In genomic region chr10:48697821-48698764, GRCh38 we compare ENCODE assay signal across 19 cellular contexts. TPM values are rescaled to one million over a fixed set of nuclear protein-coding genes. Genes with fewer than 3 reads are reported as not detected.
DNase-seq lines count a peak whose midpoint lies in the region; ATAC-seq and TF ChIP-seq lines count a peak whose summit lies in the region.
"Had no signal": no experiment of that assay in that cellular context is flagged by ENCODE, and none has a peak within 500 bp of the region (broad histone marks: within the 10 kb centered on the region; RNA-seq: fewer than 3 reads in every experiment).

No MANE protein-coding gene starts in this region.

- no peak overlapping the region for H3K4me3 ChIP-seq in GM06990 (replicated peaks; ENCODE audit: low read depth, low read length)
- H3K4me3 ChIP-seq in esophagus muscularis mucosa, result no peak overlapping the region
- H3K4me3 ChIP-seq in neuronal stem cell (ENCODE audit: low read length in 2 of 2), result no peak overlapping the region

- TF ChIP-seq CTCF in GM06990 (IDR thresholded peaks at IDR 0.05; ENCODE audit: insufficient read depth, low read length, poor library complexity, severe bottlenecking) (peak; percentile 48), GM13977 (IDR thresholded peaks at IDR 0.05; ENCODE audit: extremely low read depth, insufficient read depth, missing control alignments) (peak; percentile 26), esophagus muscularis mucosa (IDR thresholded peaks at IDR 0.05) (no peak), MCF 10A (IDR thresholded peaks at IDR 0.05; ENCODE audit: unreplicated experiment) (no peak)

- DNase-seq in GM06990 (ENCODE audit: extremely low read depth, insufficient read length) (no peak), GM13977 (ENCODE audit: low spot score) (no peak), esophagus muscularis mucosa (ENCODE audit: extremely low spot score) (peak; percentile 68), neuronal stem cell (ENCODE audit: low spot score) (no peak), MCF 10A (ENCODE audit: unreplicated experiment) (no peak)
- DNase-seq: AML-193; CD4-positive, CD25-positive, alpha-beta regulatory T cell; HCEC 1CT; IMR-90; MV-4-11; NCI-H1417 treated with DMSO at 0.1 percent for 48 hours; NCI-H2029; NCI-H524 had no signal

- H3K79me1 ChIP-seq in neuronal stem cell (ENCODE audit: low read depth, low read length), result no peaks in the 10 kb centered on the region

- no peaks in the 10 kb centered on the region for H3K4me1 Mint-ChIP-seq in MCF 10A (ENCODE audit: insufficient read depth, unreplicated experiment)
- H3K4me1 Mint-ChIP-seq: CD4-positive, CD25-positive, alpha-beta regulatory T cell had no signal

- H2BK5ac ChIP-seq in neuronal stem cell (ENCODE audit: low read length), result peak overlapping the region; percentile 21

- H2BK120ac ChIP-seq in neuronal stem cell (ENCODE audit: low read depth, low read length), result no peak overlapping the region

- H3K9me3 ChIP-seq in esophagus muscularis mucosa, result no peaks in the 10 kb centered on the region
- H3K9me3 ChIP-seq in neuronal stem cell (replicated peaks in 1 of 2; ENCODE audit: control insufficient read depth in 2 of 2, insufficient read depth in 1 of 2, low read depth in 1 of 2, low read length in 2 of 2), result no peaks in the 10 kb centered on the region

- in situ Hi-C loops in GM13977 (cut with MboI; ENCODE audit: low pct_unique_long_range_greater_than_20kb, low sequenced_read_pairs, unreplicated experiment), result no loop called here

- H2AFZ ChIP-seq in neuronal stem cell (ENCODE audit: low read length), result no peak overlapping the region

- H3K9me3 Mint-ChIP-seq in MCF 10A (ENCODE audit: unreplicated experiment), result no peaks in the 10 kb centered on the region
- H3K9me3 Mint-ChIP-seq: CD4-positive, CD25-positive, alpha-beta regulatory T cell had no signal

- H3K27me3 Mint-ChIP-seq in MCF 10A (ENCODE audit: insufficient read depth, unreplicated experiment), result peaks cover 66% of the 10 kb centered on the region

- BruUV-seq in MCF 10A (replicated peaks; lab: Mats Ljungman, UMichigan), result no TSS peak

- POLR2A ChIA-PET in MCF 10A (lab: Yijun Ruan, JAX), result no interaction called here

- no peak overlapping the region for H3K27ac ChIP-seq in esophagus muscularis mucosa (replicated peaks in 1 of 4)
- no peak overlapping the region for H3K27ac ChIP-seq in neuronal stem cell (replicated peaks; ENCODE audit: low read length)
- H3K27ac ChIP-seq: RWPE1 had no signal

- peak overlapping the region; percentile 68 for H3K23ac ChIP-seq in neuronal stem cell (ENCODE audit: low read depth, low read length, poor library complexity)

- WGBS in esophagus muscularis mucosa, result 88% methylated on average over 18 of the region's 19 CpGs
- no CpG with 5 or more reads among the region's 19 CpGs for WGBS in neuronal stem cell (ENCODE audit: extremely low coverage in 2 of 2, insufficient read length in 2 of 2, insufficient replicate concordance in 1 of 2), 2 donors

- ATAC-seq in HG02852 (IDR thresholded peaks at IDR 0.05; ENCODE audit: unreplicated experiment), result no peak
- no peak for ATAC-seq in GM21825 (IDR thresholded peaks at IDR 0.05; ENCODE audit: unreplicated experiment)

- H2BK12ac ChIP-seq in neuronal stem cell (ENCODE audit: low read length), result no peak overlapping the region

- intact Hi-C loops in esophagus muscularis mucosa (cut with DNase I), result no loop called here
- intact Hi-C loops in MCF 10A (cut with micrococcal nuclease), result no loop called here

- no peak overlapping the region for H4K8ac ChIP-seq in neuronal stem cell (ENCODE audit: low read depth, low read length)

- no peak overlapping the region for H3K27ac Mint-ChIP-seq in MCF 10A (ENCODE audit: low read depth, unreplicated experiment)
- H3K27ac Mint-ChIP-seq: CD4-positive, CD25-positive, alpha-beta regulatory T cell had no signal

- H3K4me1 ChIP-seq in esophagus muscularis mucosa (no peaks in the 10 kb centered on the region), neuronal stem cell (ENCODE audit: control insufficient read depth in 2 of 2, insufficient read depth in 1 of 2, low read depth in 1 of 2, low read length in 2 of 2) (peaks cover 0 to 4% of the 10 kb centered on the region in 2 donors)

- no peaks in the 10 kb centered on the region for H3K36me3 Mint-ChIP-seq in MCF 10A (ENCODE audit: insufficient read depth, unreplicated experiment)
- H3K36me3 Mint-ChIP-seq: CD4-positive, CD25-positive, alpha-beta regulatory T cell had no signal

- H3K36me3 ChIP-seq in GM06990 (ENCODE audit: control insufficient read depth, insufficient read depth, low read length) (peaks cover 15% of the 10 kb centered on the region), esophagus muscularis mucosa (no peaks in the 10 kb centered on the region), neuronal stem cell (replicated peaks in 1 of 2; ENCODE audit: control insufficient read depth in 2 of 2, insufficient read depth in 2 of 2, low read length in 2 of 2) (no peaks in the 10 kb centered on the region)

- no peaks in the 10 kb centered on the region for H3K27me3 ChIP-seq in GM06990 (replicated peaks; ENCODE audit: control insufficient read depth, insufficient read depth, low read length)
- no peaks in the 10 kb centered on the region for H3K27me3 ChIP-seq in esophagus muscularis mucosa
- no peaks in the 10 kb centered on the region for H3K27me3 ChIP-seq in neuronal stem cell (ENCODE audit: control insufficient read depth in 3 of 3, insufficient read depth in 3 of 3, low read depth in 1 of 3, low read length in 3 of 3)

- no peak overlapping the region for H3K14ac ChIP-seq in neuronal stem cell (ENCODE audit: low read length)

- no peak overlapping the region for H2BK15ac ChIP-seq in neuronal stem cell (ENCODE audit: low read length)

- TF ChIP-seq EP300 in esophagus muscularis mucosa (IDR thresholded peaks at IDR 0.05), result no peak

- H2AK5ac ChIP-seq in neuronal stem cell (ENCODE audit: low read depth, low read length), result no peak overlapping the region

- H3K4ac ChIP-seq in neuronal stem cell (ENCODE audit: low read length), result no peak overlapping the region

- no peak for TF ChIP-seq POLR2A in esophagus muscularis mucosa (IDR thresholded peaks at IDR 0.05; ENCODE audit: low read depth)

- no peak overlapping the region for H3K18ac ChIP-seq in neuronal stem cell (ENCODE audit: low read length)

- H3K9ac ChIP-seq in neuronal stem cell (ENCODE audit: low read depth, low read length, poor library complexity), result no peak overlapping the region

- H4K91ac ChIP-seq in neuronal stem cell (ENCODE audit: low read depth, low read length, poor library complexity), result no peak overlapping the region

- CTCF ChIA-PET in MCF 10A (lab: Yijun Ruan, JAX), result interaction anchor here (0.6 kb wide), 1 partner anchor 329 kb away, joined by 4 read pairs; no protein-coding TSS in a partner anchor

- H3K4me2 ChIP-seq in neuronal stem cell (ENCODE audit: insufficient read depth, low read length, poor library complexity, severe bottlenecking), result no peak overlapping the region

- no peak overlapping the region for H3K4me3 Mint-ChIP-seq in MCF 10A (ENCODE audit: unreplicated experiment)
- H3K4me3 Mint-ChIP-seq: CD4-positive, CD25-positive, alpha-beta regulatory T cell had no signal

RNA-seq across cellular contexts. Expression of gene WDFY4, which starts 13.4 kb away (rescaled TPM):
- 1 to 10 TPM; 2.3 to 7.3 (median 5.2) TPM for total RNA-seq in esophagus muscularis mucosa
- polyA plus RNA-seq in neuronal stem cell (2013, experiment 1 of 2), result 0.01 TPM
- not detected for polyA plus RNA-seq in neuronal stem cell (2013, experiment 2 of 2)
- not detected in 2 replicates for total RNA-seq in MCF 10A (2022)
- total RNA-seq: A673, G401, IMR-90, SK-MEL-5 had no signal
- polyA plus RNA-seq: IMR-90 had no signal

Comparison
In these comparisons a context has a peak if more than half of its experiments do, and no peak if none do; other contexts are left out.
1. CTCF ChIP-seq: peak in GM06990 (single experiment) and GM13977 (single experiment); none in esophagus muscularis mucosa (0 of 3) and MCF 10A (single experiment).